In the genomic region with DNA sequence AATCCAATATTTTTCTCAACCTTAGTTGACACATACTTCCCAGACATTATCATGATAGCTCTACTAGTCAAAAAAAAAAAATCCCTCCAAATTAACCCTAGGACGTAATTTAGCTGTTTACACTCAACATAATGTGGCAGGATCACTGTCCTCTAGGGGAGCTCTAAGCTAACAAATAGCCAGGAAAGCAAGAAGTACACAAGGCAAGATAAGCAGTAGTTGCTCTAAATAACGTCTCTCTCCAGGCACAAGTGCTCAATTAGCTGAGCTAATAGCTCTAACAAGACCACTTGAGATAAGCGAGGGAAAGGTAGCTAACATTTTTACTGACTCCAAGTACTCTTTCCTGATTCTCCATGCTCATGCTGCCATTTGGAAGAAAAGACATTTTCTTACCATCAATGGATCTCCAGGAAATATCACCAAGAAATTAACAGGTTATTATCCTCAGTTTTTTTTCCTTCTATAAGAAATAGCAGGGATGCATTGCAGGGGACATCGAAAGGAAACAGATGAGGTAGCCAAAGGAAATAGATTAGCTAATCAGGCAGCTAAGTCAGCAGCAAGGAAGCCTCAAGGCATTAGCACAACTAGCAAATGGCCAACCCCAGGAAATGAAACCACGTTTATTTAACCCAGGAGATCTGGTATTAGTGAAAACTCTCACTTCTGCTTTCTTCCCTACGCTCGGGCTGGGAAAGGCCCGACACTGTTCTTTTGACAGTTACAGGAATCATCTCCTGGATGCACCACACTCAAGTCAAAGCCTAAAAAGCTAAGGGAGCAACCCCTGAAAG, we compare ENCODE assay signal across 9 cellular contexts.
DNase-seq lines count a peak whose midpoint lies in the region; ATAC-seq, FAIRE-seq and TF ChIP-seq lines count a peak whose summit lies in the region.
"Had no signal": no experiment of that assay in that cellular context is flagged by ENCODE, and none has a peak within 500 bp of the region (broad histone marks: within the 10 kb centered on the region; RNA-seq: fewer than 3 reads in every experiment).

No MANE protein-coding gene starts in this region.

- H3K27me3 ChIP-seq in DND-41 (ENCODE audit: insufficient read depth, low read length, poor library complexity) (no peaks in the 10 kb centered on the region), H9 (ENCODE audit: insufficient read depth, low read length) (no peaks in the 10 kb centered on the region), OCI-LY3 (ENCODE audit: low read depth, low read length) (no peaks in the 10 kb centered on the region)

- H3K4me2 ChIP-seq in DND-41 (ENCODE audit: insufficient read depth, low read length) (no peak overlapping the region), H9 (ENCODE audit: insufficient read depth, insufficient read length, low read length) (no peak overlapping the region), OCI-LY3 (ENCODE audit: low read length) (peak overlapping the region; percentile 17; the same call in 1 of the 2 replicates)

- intact Hi-C loops in kidney (cut with DNase I): no loop called here

- H3K4me1 ChIP-seq in DND-41 (ENCODE audit: insufficient read depth, low read length): no peaks in the 10 kb centered on the region
- H3K4me1 ChIP-seq in H9 (ENCODE audit: insufficient read depth, low read length): peaks cover 2% of the 10 kb centered on the region; the same call in 1 of the 2 replicates
- peaks cover 8% of the 10 kb centered on the region for H3K4me1 ChIP-seq in OCI-LY3 (ENCODE audit: low read length)
- H3K4me1 ChIP-seq in kidney (ENCODE audit: control insufficient read depth in 1 of 2, insufficient read depth in 1 of 2, low read depth in 1 of 2, low read length in 2 of 2): no peaks in the 10 kb centered on the region

- no peak overlapping the region for H2AFZ ChIP-seq in DND-41 (ENCODE audit: low read depth, low read length)
- H2AFZ ChIP-seq in H9 (ENCODE audit: low read length): no peak overlapping the region
- H2AFZ ChIP-seq in OCI-LY3 (ENCODE audit: low read depth, low read length): no peak overlapping the region

- H2BK12ac ChIP-seq in H9 (ENCODE audit: insufficient read length, low read depth, low read length): no peak overlapping the region

- no CpG with 5 or more reads among the region's 8 CpGs for WGBS in H9 (ENCODE audit: extremely low coverage, insufficient read length, low lambda C conversion rate)

- peaks cover 0 to 2% (median 0%) of the 10 kb centered on the region in 3 experiments; a peak in 2 of 7 replicates for H3K36me3 Mint-ChIP-seq in H9 (ENCODE audit: insufficient read depth in 1 of 3, low read depth in 3 of 3)

- H3K9me3 ChIP-seq in DND-41 (ENCODE audit: insufficient read depth, low read length, severe bottlenecking) (no peaks in the 10 kb centered on the region), H9 (ENCODE audit: control insufficient read depth, low read depth, low read length) (no peaks in the 10 kb centered on the region), OCI-LY3 (ENCODE audit: insufficient read depth, low read length) (no peaks in the 10 kb centered on the region), kidney (ENCODE audit: control insufficient read depth in 1 of 2, low read length in 2 of 2) (no peaks in the 10 kb centered on the region)

- peak overlapping the region in 1 of 2 experiments; percentile 28; a peak in 1 of 5 replicates for H3K4me3 Mint-ChIP-seq in H9

- H3K4me3 ChIP-seq in DND-41 (ENCODE audit: low read depth in 1 of 2, low read length in 2 of 2) (no peak overlapping the region), OCI-LY3 (ENCODE audit: low read length) (no peak overlapping the region), kidney (ENCODE audit: low read length in 2 of 2) (no peak overlapping the region)

- no peak overlapping the region for H3K4ac ChIP-seq in H9 (ENCODE audit: low read depth, low read length)

- peak overlapping the region; percentile 16 to 62 (median 51); a peak in 3 of 7 replicates for H3K27ac Mint-ChIP-seq in H9

- no peak overlapping the region for H3K27ac ChIP-seq in DND-41 (ENCODE audit: low read length)
- no peak overlapping the region for H3K27ac ChIP-seq in H9 (ENCODE audit: insufficient read length, low read depth, low read length)
- no peak overlapping the region for H3K27ac ChIP-seq in OCI-LY3 (ENCODE audit: low read length)
- H3K27ac ChIP-seq in kidney (ENCODE audit: low read depth in 2 of 2, low read length in 2 of 2): no peak overlapping the region
- H3K27ac ChIP-seq: VCaP had no signal

- ATAC-seq in DND-41 (ENCODE audit: insufficient read depth, low read depth): no peak
- no peak for ATAC-seq in HG02840 (IDR thresholded peaks at IDR 0.05; ENCODE audit: low FRiP score, unreplicated experiment)

- no peak overlapping the region for H3T11ph ChIP-seq in H9 (ENCODE audit: low read length)

- no peak overlapping the region for H3K14ac ChIP-seq in H9 (ENCODE audit: insufficient read depth, low read length)

- H3K36me3 ChIP-seq in DND-41 (ENCODE audit: insufficient read depth, low read length) (no peaks in the 10 kb centered on the region), OCI-LY3 (replicated peaks; ENCODE audit: low read depth, low read length) (no peaks in the 10 kb centered on the region), kidney (ENCODE audit: control insufficient read depth in 1 of 2, insufficient read depth in 2 of 2, low read length in 2 of 2) (no peaks in the 10 kb centered on the region)

- no peak overlapping the region for H3K23ac ChIP-seq in H9 (ENCODE audit: insufficient read length, low read depth, low read length)

- H3K79me1 ChIP-seq in H9 (ENCODE audit: insufficient read depth, low read depth, low read length, poor library complexity, severe bottlenecking): no peaks in the 10 kb centered on the region

- DNase-seq in DND-41 (no peak), H9 (no peak), kidney (no peak), urothelium cell line (ENCODE audit: low spot score) (no peak), GM03348 (ENCODE audit: low spot score) (no peak)
- DNase-seq in stimulated activated CD4-positive, alpha-beta T cell treated with anti-CD3 and anti-CD28 coated beads, Interleukin-1b, Interleukin-23, amount 100 ng/mL, for 48 hours: no peak

- H4K91ac ChIP-seq in H9 (ENCODE audit: insufficient read length, low read depth, low read length): no peak overlapping the region

- FAIRE-seq in kidney (lab: Jason Lieb, UNC): no peak
- FAIRE-seq in urothelium cell line (lab: Jason Lieb, UNC): no peak

- H3K9ac ChIP-seq in DND-41 (ENCODE audit: low read depth, low read length) (no peak overlapping the region), H9 (ENCODE audit: extremely low read depth, insufficient read length, low read length) (no peak overlapping the region), OCI-LY3 (ENCODE audit: low read length) (no peak overlapping the region), kidney (ENCODE audit: low read length in 2 of 2) (no peak overlapping the region)

- no peaks in the 10 kb centered on the region for H3K27me3 Mint-ChIP-seq in H9 (ENCODE audit: low read depth)

- H3K18ac ChIP-seq in H9 (ENCODE audit: insufficient read length, low read depth, low read length): no peak overlapping the region

- TF ChIP-seq CTCF in DND-41 (IDR thresholded peaks at IDR 0.05; ENCODE audit: borderline replicate concordance, extremely low read depth, low read length, poor library complexity, severe bottlenecking) (peak; percentile 46), H9 (conservative IDR thresholded peaks at IDR 0.05) (peak; percentile 84), OCI-LY3 (IDR thresholded peaks at IDR 0.05; ENCODE audit: low read depth, low read length) (no peak), kidney (IDR thresholded peaks at IDR 0.05; ENCODE audit: borderline replicate concordance, extremely low read depth, insufficient read depth) (peak; percentile 11)

- H2BK20ac ChIP-seq in H9 (ENCODE audit: low read depth, low read length, poor library complexity, severe bottlenecking): no peak overlapping the region

- peaks cover 46 to 53% of the 10 kb centered on the region in 2 experiments for H3K4me1 Mint-ChIP-seq in H9

- H2AK5ac ChIP-seq in H9 (ENCODE audit: insufficient read length, low read length): no peak overlapping the region

- H2BK120ac ChIP-seq in H9 (ENCODE audit: low read depth, low read length, poor library complexity, severe bottlenecking): no peak overlapping the region

- H4K20me1 ChIP-seq in DND-41 (ENCODE audit: insufficient read depth, low read length) (no peaks in the 10 kb centered on the region), H9 (ENCODE audit: control insufficient read depth, insufficient read depth, insufficient read length) (no peaks in the 10 kb centered on the region), OCI-LY3 (ENCODE audit: insufficient read depth, low read length) (no peaks in the 10 kb centered on the region)

- H3K23me2 ChIP-seq in H9 (ENCODE audit: insufficient read length, low read depth, low read length, poor library complexity, severe bottlenecking): no peaks in the 10 kb centered on the region

- H3K79me2 ChIP-seq in DND-41 (ENCODE audit: insufficient read depth, low read length) (no peaks in the 10 kb centered on the region), H9 (ENCODE audit: insufficient read depth, low read length) (no peaks in the 10 kb centered on the region), OCI-LY3 (ENCODE audit: low read length) (no peaks in the 10 kb centered on the region)

- no peak overlapping the region for H2BK15ac ChIP-seq in H9 (ENCODE audit: low read depth, low read length)

- H2BK5ac ChIP-seq in H9 (ENCODE audit: insufficient read length, low read length): no peak overlapping the region

- no peak overlapping the region for H4K5ac ChIP-seq in H9 (ENCODE audit: insufficient read length, low read depth, low read length)

- no peak overlapping the region for H4K8ac ChIP-seq in H9 (replicated peaks; ENCODE audit: insufficient read length, low read depth, low read length)

- no peak overlapping the region for H3K56ac ChIP-seq in H9 (ENCODE audit: insufficient read length, low read depth, low read length)

- H3K9me3 Mint-ChIP-seq in H9: no peaks in the 10 kb centered on the region; a peak in 1 of 5 replicates
